Comparison of ENCODE assay signal across 18 cellular contexts in the genomic region with DNA sequence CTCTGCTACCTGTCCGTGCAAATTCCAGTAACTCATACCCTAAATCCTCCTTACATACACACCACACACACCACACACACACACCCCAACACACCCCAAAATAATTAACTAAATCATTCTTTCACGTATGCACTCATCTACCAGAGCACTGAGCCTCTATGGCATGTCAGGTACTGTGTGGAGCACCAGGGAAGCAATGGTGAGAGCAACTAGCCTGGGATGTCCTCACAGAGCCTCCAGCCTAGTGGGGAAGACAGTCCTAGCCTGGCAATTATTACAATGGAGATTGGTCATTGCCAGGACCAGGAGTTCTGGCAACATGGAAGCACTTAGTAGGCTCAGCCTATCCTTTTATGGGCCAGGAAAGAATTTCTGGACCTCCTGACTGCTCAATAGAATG.
DNase-seq lines count a peak whose midpoint lies in the region; ATAC-seq and TF ChIP-seq lines count a peak whose summit lies in the region.
"Had no signal": no experiment of that assay in that cellular context is flagged by ENCODE, and none has a peak within 500 bp of the region (broad histone marks: within the 10 kb centered on the region; RNA-seq: fewer than 3 reads in every experiment).

No MANE protein-coding gene starts in this region.

- no peak overlapping the region for H3K4me3 Mint-ChIP-seq in activated CD4-positive, alpha-beta T cell treated with anti-CD3 and anti-CD28 coated beads, Interleukin-2, amount 10 ng/mL, durations not matched to agents 24 days and 14 days
- H3K4me3 Mint-ChIP-seq in activated naive CD8-positive, alpha-beta T cell treated with anti-CD3 and anti-CD28 coated beads, Interleukin-2, amount 50 U/mL, for 24 hours = no peak overlapping the region
- H3K4me3 Mint-ChIP-seq: CD4-positive, alpha-beta T cell had no signal

- WGBS in tibial nerve, 2 donors = 72 to 87% methylated on average over 2 of the region's 2 CpGs

- H3K4me3 ChIP-seq in AG04450 (ENCODE audit: low read depth, low read length) = no peak overlapping the region
- H3K4me3 ChIP-seq in tibial nerve = no peak overlapping the region

- CTCF ChIA-PET in AG04450 (lab: Charles Lee) = no interaction called here

- intact Hi-C loops in activated CD4-positive, alpha-beta T cell treated with anti-CD3 and anti-CD28 coated beads, Interleukin-2, amount 10 ng/mL, durations not matched to agents 24 days and 14 days (cut with micrococcal nuclease) = loop anchor here (2.0 kb wide), 1 partner anchor 48 kb away; no protein-coding TSS in a partner anchor

- peak overlapping the region; percentile 62 for H3K27ac Mint-ChIP-seq in activated CD4-positive, alpha-beta T cell treated with anti-CD3 and anti-CD28 coated beads, Interleukin-2, amount 10 ng/mL, durations not matched to agents 24 days and 14 days
- H3K27ac Mint-ChIP-seq in activated naive CD8-positive, alpha-beta T cell treated with anti-CD3 and anti-CD28 coated beads, Interleukin-2, amount 50 U/mL, for 24 hours = peak overlapping the region; percentile 69
- H3K27ac Mint-ChIP-seq: CD4-positive, alpha-beta T cell had no signal

- H3K27ac ChIP-seq in AG04450 (ENCODE audit: low read depth, low read length) (peak overlapping the region; percentile 48), foreskin keratinocyte (no peak overlapping the region), tibial nerve (no peak overlapping the region)

- POLR2A ChIA-PET in AG04450 (lab: Yijun Ruan, JAX) = interaction anchor here (0.8 to 1.3 kb wide), 4 partner anchors 74 to 143 kb away, joined by 3 read pairs; a partner anchor contains a TSS

- TF ChIP-seq CTCF in AG04450 (IDR thresholded peaks at IDR 0.05; ENCODE audit: low read depth, low read length) (no peak), foreskin keratinocyte (conservative IDR thresholded peaks at IDR 0.05) (no peak), tibial nerve (IDR thresholded peaks at IDR 0.05) (no peak)

- H3K27me3 ChIP-seq in AG04450 (ENCODE audit: control insufficient read depth, insufficient read depth, low read length) (no peaks in the 10 kb centered on the region), foreskin keratinocyte (peaks cover 10% of the 10 kb centered on the region), tibial nerve (no peaks in the 10 kb centered on the region)

- H3K4me1 ChIP-seq in foreskin keratinocyte (peaks cover 3% of the 10 kb centered on the region), tibial nerve (peaks cover 0 to 10% (median 0%) of the 10 kb centered on the region in 4 donors)
- H3K4me1 ChIP-seq: Caco-2 had no signal

- ATAC-seq in activated naive CD8-positive, alpha-beta T cell treated with anti-CD3 and anti-CD28 coated beads, Interleukin-2, amount 50 U/mL, for 24 hours = no peak
- peak; percentile 7 for ATAC-seq in foreskin keratinocyte
- ATAC-seq: Right ventricle myocardium inferior had no signal

- H3K36me3 ChIP-seq in tibial nerve = no peaks in the 10 kb centered on the region

- H3K4me1 Mint-ChIP-seq in activated CD4-positive, alpha-beta T cell treated with anti-CD3 and anti-CD28 coated beads, Interleukin-2, amount 10 ng/mL, durations not matched to agents 24 days and 14 days = peaks cover 37% of the 10 kb centered on the region
- peaks cover 41% of the 10 kb centered on the region for H3K4me1 Mint-ChIP-seq in activated naive CD8-positive, alpha-beta T cell treated with anti-CD3 and anti-CD28 coated beads, Interleukin-2, amount 50 U/mL, for 24 hours

- no peaks in the 10 kb centered on the region for H3K36me3 Mint-ChIP-seq in activated CD4-positive, alpha-beta T cell treated with anti-CD3 and anti-CD28 coated beads, Interleukin-2, amount 10 ng/mL, durations not matched to agents 24 days and 14 days (ENCODE audit: low read depth)
- H3K36me3 Mint-ChIP-seq in activated naive CD8-positive, alpha-beta T cell treated with anti-CD3 and anti-CD28 coated beads, Interleukin-2, amount 50 U/mL, for 24 hours (ENCODE audit: low read depth) = no peaks in the 10 kb centered on the region

- H3K27me3 Mint-ChIP-seq in activated CD4-positive, alpha-beta T cell treated with anti-CD3 and anti-CD28 coated beads, Interleukin-2, amount 10 ng/mL, durations not matched to agents 24 days and 14 days = no peaks in the 10 kb centered on the region
- no peaks in the 10 kb centered on the region for H3K27me3 Mint-ChIP-seq in activated naive CD8-positive, alpha-beta T cell treated with anti-CD3 and anti-CD28 coated beads, Interleukin-2, amount 50 U/mL, for 24 hours
- H3K27me3 Mint-ChIP-seq: CD4-positive, alpha-beta T cell had no signal

- TF ChIP-seq POLR2A in erythroblast (IDR thresholded peaks at IDR 0.05; ENCODE audit: low read length) (no peak), tibial nerve (IDR thresholded peaks at IDR 0.05) (no peak)

- DNase-seq in activated CD4-positive, alpha-beta T cell treated with anti-CD3 and anti-CD28 coated beads, Interleukin-2, amount 10 ng/mL, durations not matched to agents 24 days and 14 days = no peak
- DNase-seq in activated CD4-positive, alpha-beta T cell treated with anti-CD3 and anti-CD28 coated beads, Interleukin-2, amount 50 U/mL, for 4 hours = no peak
- DNase-seq in AG04450 (ENCODE audit: low read depth, low spot score) (no peak), foreskin keratinocyte (no peak), erythroblast (lab: John Stamatoyannopoulos, UW) (no peak), tibial nerve (ENCODE audit: low spot score in 2 of 2) (no peak)
- no peak for DNase-seq in activated naive CD8-positive, alpha-beta T cell treated with anti-CD3 and anti-CD28 coated beads, Interleukin-2, amount 50 U/mL, for 24 hours
- no peak for DNase-seq in central memory CD4-positive, alpha-beta T cell
- DNase-seq: 8988T; CD4-positive, alpha-beta T cell; GDM1; KBM-7; NCI-H1105; NCI-H2081; NCI-H446 treated with DMSO at 0.1 percent for 48 hours; NK-92 treated with Interleukin-12 subunit alpha and Interleukin-12 subunit beta, amount 100 ng/mL, for 24 hours had no signal

- peaks cover 13% of the 10 kb centered on the region for H3K9me3 Mint-ChIP-seq in activated CD4-positive, alpha-beta T cell treated with anti-CD3 and anti-CD28 coated beads, Interleukin-2, amount 10 ng/mL, durations not matched to agents 24 days and 14 days
- peaks cover 7% of the 10 kb centered on the region for H3K9me3 Mint-ChIP-seq in activated naive CD8-positive, alpha-beta T cell treated with anti-CD3 and anti-CD28 coated beads, Interleukin-2, amount 50 U/mL, for 24 hours
- H3K9me3 Mint-ChIP-seq: CD4-positive, alpha-beta T cell had no signal

- no peak for TF ChIP-seq EP300 in tibial nerve (IDR thresholded peaks at IDR 0.05)

- no peaks in the 10 kb centered on the region for H3K9me3 ChIP-seq in AG04450 (ENCODE audit: control insufficient read depth, insufficient read depth, low read length)
- no peaks in the 10 kb centered on the region for H3K9me3 ChIP-seq in tibial nerve
- H3K9me3 ChIP-seq: Caco-2 had no signal
